1 cellular context compared by ENCODE assay signal in the genomic region with DNA sequence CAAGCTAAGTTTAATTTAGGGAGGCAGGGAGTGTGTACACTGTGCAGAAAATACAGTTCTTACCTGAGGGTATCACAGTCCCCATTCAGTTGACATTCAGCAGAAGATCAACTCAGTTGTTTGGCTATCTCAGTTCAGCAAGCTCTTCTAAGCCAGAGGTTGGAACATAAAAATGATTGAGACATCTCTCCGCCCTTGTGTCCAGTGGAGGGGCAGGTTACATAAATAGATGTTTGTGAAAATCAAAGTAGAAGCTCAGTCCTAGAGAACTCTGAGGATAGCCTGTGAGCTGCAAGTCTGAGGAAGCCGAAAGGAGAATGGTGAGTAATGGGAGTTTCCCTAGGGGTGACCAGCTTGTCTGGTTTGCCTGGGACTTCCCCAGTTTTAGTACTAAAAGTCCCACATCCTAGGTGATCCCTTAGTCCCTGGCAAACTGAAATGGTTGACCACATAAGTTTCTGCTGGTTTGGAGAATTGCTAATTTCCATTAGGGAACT.
TF ChIP-seq lines count a peak whose summit lies in the region.

No MANE protein-coding gene starts in this region.

TF ChIP-seq in GM23338, 12 proteins besides CTCF, POLR2A, EP300 and RAD21 (continued from another document):
- TF ChIP-seq, protein P1, sequence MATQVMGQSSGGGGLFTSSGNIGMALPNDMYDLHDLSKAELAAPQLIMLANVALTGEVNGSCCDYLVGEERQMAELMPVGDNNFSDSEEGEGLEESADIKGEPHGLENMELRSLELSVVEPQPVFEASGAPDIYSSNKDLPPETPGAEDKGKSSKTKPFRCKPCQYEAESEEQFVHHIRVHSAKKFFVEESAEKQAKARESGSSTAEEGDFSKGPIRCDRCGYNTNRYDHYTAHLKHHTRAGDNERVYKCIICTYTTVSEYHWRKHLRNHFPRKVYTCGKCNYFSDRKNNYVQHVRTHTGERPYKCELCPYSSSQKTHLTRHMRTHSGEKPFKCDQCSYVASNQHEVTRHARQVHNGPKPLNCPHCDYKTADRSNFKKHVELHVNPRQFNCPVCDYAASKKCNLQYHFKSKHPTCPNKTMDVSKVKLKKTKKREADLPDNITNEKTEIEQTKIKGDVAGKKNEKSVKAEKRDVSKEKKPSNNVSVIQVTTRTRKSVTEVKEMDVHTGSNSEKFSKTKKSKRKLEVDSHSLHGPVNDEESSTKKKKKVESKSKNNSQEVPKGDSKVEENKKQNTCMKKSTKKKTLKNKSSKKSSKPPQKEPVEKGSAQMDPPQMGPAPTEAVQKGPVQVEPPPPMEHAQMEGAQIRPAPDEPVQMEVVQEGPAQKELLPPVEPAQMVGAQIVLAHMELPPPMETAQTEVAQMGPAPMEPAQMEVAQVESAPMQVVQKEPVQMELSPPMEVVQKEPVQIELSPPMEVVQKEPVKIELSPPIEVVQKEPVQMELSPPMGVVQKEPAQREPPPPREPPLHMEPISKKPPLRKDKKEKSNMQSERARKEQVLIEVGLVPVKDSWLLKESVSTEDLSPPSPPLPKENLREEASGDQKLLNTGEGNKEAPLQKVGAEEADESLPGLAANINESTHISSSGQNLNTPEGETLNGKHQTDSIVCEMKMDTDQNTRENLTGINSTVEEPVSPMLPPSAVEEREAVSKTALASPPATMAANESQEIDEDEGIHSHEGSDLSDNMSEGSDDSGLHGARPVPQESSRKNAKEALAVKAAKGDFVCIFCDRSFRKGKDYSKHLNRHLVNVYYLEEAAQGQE (IDR thresholded peaks at IDR 0.05; ENCODE audit: unreplicated experiment) = no peak
- TF ChIP-seq POLR2AphosphoS5 (IDR thresholded peaks at IDR 0.05; ENCODE audit: low read depth) = no peak
- no peak for TF ChIP-seq ZNF114 (CRISPR knock-in tag; IDR thresholded peaks at IDR 0.05)
- no peak for TF ChIP-seq JUNB (IDR thresholded peaks at IDR 0.05; ENCODE audit: unreplicated experiment)
